12 cellular contexts compared by ENCODE assay signal in genomic region chr3:98445949-98446406, GRCh38. TPM values are rescaled to one million over a fixed set of nuclear protein-coding genes. Genes with fewer than 3 reads are reported as not detected.
DNase-seq lines count a peak whose midpoint lies in the region; ATAC-seq and TF ChIP-seq lines count a peak whose summit lies in the region.
"Had no signal": no experiment of that assay in that cellular context is flagged by ENCODE, and none has a peak within 500 bp of the region (broad histone marks: within the 10 kb centered on the region; RNA-seq: fewer than 3 reads in every experiment).

No MANE protein-coding gene starts in this region.

- H3K36me3 ChIP-seq in mucosa of descending colon (ENCODE audit: low read depth) (no peaks in the 10 kb centered on the region), transverse colon (no peaks in the 10 kb centered on the region)
- H3K36me3 ChIP-seq: left ventricle myocardium inferior had no signal

- H3K27ac Mint-ChIP-seq in activated CD4-positive, alpha-beta memory T cell treated with anti-CD3 and anti-CD28 coated beads for 36 hours: no peak overlapping the region

- no peak for DNase-seq in mucosa of descending colon
- no peak for DNase-seq in right cardiac atrium
- no peak for DNase-seq in activated CD4-positive, alpha-beta memory T cell treated with anti-CD3 and anti-CD28 coated beads for 36 hours
- no peak for DNase-seq in transverse colon
- DNase-seq in NK-92 (lab: John Stamatoyannopoulos, UW; ENCODE audit: unreplicated experiment): no peak
- DNase-seq: left ventricle myocardium inferior, NCI-H526 treated with DMSO at 0.1 percent for 48 hours had no signal

- H3K27me3 ChIP-seq in right cardiac atrium (ENCODE audit: control insufficient read depth, insufficient read depth) (no peaks in the 10 kb centered on the region), transverse colon (no peaks in the 10 kb centered on the region)

- no peak overlapping the region for H3K4me3 Mint-ChIP-seq in activated CD4-positive, alpha-beta memory T cell treated with anti-CD3 and anti-CD28 coated beads for 36 hours

- no peak overlapping the region for H3K27ac ChIP-seq in right cardiac atrium (ENCODE audit: low read length)
- no peak overlapping the region for H3K27ac ChIP-seq in transverse colon
- H3K27ac ChIP-seq: left ventricle myocardium inferior had no signal

- peaks cover 11% of the 10 kb centered on the region for H3K4me1 Mint-ChIP-seq in activated CD4-positive, alpha-beta memory T cell treated with anti-CD3 and anti-CD28 coated beads for 36 hours (ENCODE audit: low read depth)

- H3K9me3 ChIP-seq in mucosa of descending colon (no peaks in the 10 kb centered on the region), right cardiac atrium (ENCODE audit: control insufficient read depth, low read length) (no peaks in the 10 kb centered on the region), transverse colon (no peaks in the 10 kb centered on the region)
- H3K9me3 ChIP-seq: left ventricle myocardium inferior had no signal

- 85% methylated on average over 5 of the region's 5 CpGs for WGBS in right cardiac atrium
- WGBS in transverse colon (ENCODE audit: low coverage in 1 of 2), 2 donors: 63 to 71% methylated on average over 5 of the region's 5 CpGs

- in situ Hi-C loops in transverse colon (cut with MboI; ENCODE audit: low pct_ligation_motif_present in 1 of 4, low pct_unique_long_range_greater_than_20kb in 1 of 4, low sequenced_read_pairs in 3 of 4): no loop called here

- H3K4me3 ChIP-seq in mucosa of descending colon (no peak overlapping the region), right cardiac atrium (ENCODE audit: low read length) (no peak overlapping the region), transverse colon (no peak overlapping the region)
- H3K4me3 ChIP-seq: left ventricle myocardium inferior had no signal

- CTCF ChIA-PET in activated CD4-positive, alpha-beta memory T cell treated with anti-CD3 and anti-CD28 coated beads for 36 hours (lab: Charles Lee): interaction anchor here (1.2 kb wide), 1 partner anchor 156 kb away, joined by 4 read pairs; no protein-coding TSS in a partner anchor

- no peaks in the 10 kb centered on the region for H3K36me3 Mint-ChIP-seq in activated CD4-positive, alpha-beta memory T cell treated with anti-CD3 and anti-CD28 coated beads for 36 hours

- POLR2A ChIA-PET in activated CD4-positive, alpha-beta memory T cell treated with anti-CD3 and anti-CD28 coated beads for 36 hours (lab: Charles Lee): no interaction called here

- H3K4me1 ChIP-seq in mucosa of descending colon (ENCODE audit: low read depth) (no peaks in the 10 kb centered on the region), right cardiac atrium (ENCODE audit: control insufficient read depth, insufficient read depth, low read length) (no peaks in the 10 kb centered on the region), transverse colon (peaks cover 0 to 4% (median 2%) of the 10 kb centered on the region in 4 donors)
- H3K4me1 ChIP-seq: left ventricle myocardium inferior had no signal

- peaks cover 4% of the 10 kb centered on the region for H3K27me3 Mint-ChIP-seq in activated CD4-positive, alpha-beta memory T cell treated with anti-CD3 and anti-CD28 coated beads for 36 hours

- ATAC-seq in GM18873 (IDR thresholded peaks at IDR 0.05; ENCODE audit: low FRiP score, unreplicated experiment): peak; percentile 76
- peak; percentile 71 for ATAC-seq in GM21737 (IDR thresholded peaks at IDR 0.05; ENCODE audit: unreplicated experiment)
- peak; percentile 59 for ATAC-seq in HG03280 (IDR thresholded peaks at IDR 0.05; ENCODE audit: unreplicated experiment)
- peak; percentile 79 for ATAC-seq in mucosa of descending colon
- no peak for ATAC-seq in right cardiac atrium

- H3K9me3 Mint-ChIP-seq in activated CD4-positive, alpha-beta memory T cell treated with anti-CD3 and anti-CD28 coated beads for 36 hours: no peaks in the 10 kb centered on the region

- TF ChIP-seq POLR2A in transverse colon (IDR thresholded peaks at IDR 0.05): no peak

- intact Hi-C loops in mucosa of descending colon (cut with DNase I, micrococcal nuclease) (no loop called here), right cardiac atrium (cut with DNase I) (no loop called here), transverse colon (cut with DNase I; ENCODE audit: low total_unique reads) (no loop called here)
- intact Hi-C loops in activated CD4-positive, alpha-beta memory T cell treated with anti-CD3 and anti-CD28 coated beads for 36 hours (cut with micrococcal nuclease): no loop called here

- no peak for TF ChIP-seq CTCF in mucosa of descending colon (IDR thresholded peaks at IDR 0.05)
- no peak for TF ChIP-seq CTCF in transverse colon (IDR thresholded peaks at IDR 0.05)

- TF ChIP-seq EP300 in transverse colon (IDR thresholded peaks at IDR 0.05; ENCODE audit: low read depth): no peak

RNA-seq across cellular contexts. Expression of gene OR5K1, which starts 17.0 kb away (rescaled TPM):
- total RNA-seq in mucosa of descending colon: not detected
- total RNA-seq in right cardiac atrium: not detected
- polyA plus RNA-seq in right cardiac atrium: not detected
- total RNA-seq in activated CD4-positive, alpha-beta memory T cell treated with anti-CD3 and anti-CD28 coated beads for 36 hours: not detected
- total RNA-seq in transverse colon: not detected
- total RNA-seq: left ventricle myocardium inferior; posterior vena cava; T-helper 1 cell treated with Interleukin-12 subunit alpha and Interleukin-12 subunit beta and Interleukin-4 antibody, amounts not matched to agents 30 ng/mL and 1 ng/mL, for 36 hours had no signal

RNA-seq across cellular contexts. Expression of gene OR5K2, which starts 51.5 kb away (rescaled TPM):
- total RNA-seq in mucosa of descending colon (not detected), right cardiac atrium (not detected), transverse colon (not detected)
- not detected for polyA plus RNA-seq in right cardiac atrium
- not detected for total RNA-seq in activated CD4-positive, alpha-beta memory T cell treated with anti-CD3 and anti-CD28 coated beads for 36 hours
- total RNA-seq: left ventricle myocardium inferior; posterior vena cava; T-helper 1 cell treated with Interleukin-12 subunit alpha and Interleukin-12 subunit beta and Interleukin-4 antibody, amounts not matched to agents 30 ng/mL and 1 ng/mL, for 36 hours had no signal

RNA-seq across cellular contexts. Expression of gene OR5K3, which starts 55.5 kb away (rescaled TPM):
- total RNA-seq in mucosa of descending colon (not detected), right cardiac atrium (not detected), transverse colon (not detected)
- not detected for polyA plus RNA-seq in right cardiac atrium
- total RNA-seq in activated CD4-positive, alpha-beta memory T cell treated with anti-CD3 and anti-CD28 coated beads for 36 hours: not detected
- total RNA-seq: left ventricle myocardium inferior; posterior vena cava; T-helper 1 cell treated with Interleukin-12 subunit alpha and Interleukin-12 subunit beta and Interleukin-4 antibody, amounts not matched to agents 30 ng/mL and 1 ng/mL, for 36 hours had no signal

Comparison
In these comparisons a context has a peak if more than half of its experiments do, and no peak if none do; other contexts are left out.
1. ATAC-seq: peak in GM18873 (single experiment), GM21737 (single experiment), HG03280 (single experiment) and mucosa of descending colon (single experiment); none in right cardiac atrium (0 of 2).